Comparison of ENCODE assay signal across 2 cellular contexts in the genomic region with DNA sequence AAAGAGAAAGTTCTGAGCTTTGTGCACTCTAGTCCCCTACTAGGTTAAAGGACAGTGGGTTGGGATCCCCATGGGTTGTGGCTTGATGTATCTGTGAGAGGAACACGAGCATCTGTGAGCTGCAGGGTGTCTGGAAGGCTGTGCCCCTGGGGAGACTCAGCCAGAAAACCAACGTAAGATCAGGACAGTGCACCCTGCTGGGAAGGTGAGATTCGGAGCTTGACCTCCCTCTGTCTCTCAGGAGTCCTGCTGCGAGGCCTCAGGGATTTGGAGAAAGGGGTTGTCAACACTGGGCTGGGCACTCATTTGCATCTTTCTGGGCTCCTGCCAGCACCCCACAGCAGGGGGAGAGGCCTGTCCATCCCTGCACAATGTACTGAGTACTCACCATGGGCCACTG.
TF ChIP-seq lines count a peak whose summit lies in the region.

No MANE protein-coding gene starts in this region.

TF ChIP-seq in HEK293, 187 proteins besides CTCF, POLR2A, EP300 and RAD21:
- TF ChIP-seq, protein P1, sequence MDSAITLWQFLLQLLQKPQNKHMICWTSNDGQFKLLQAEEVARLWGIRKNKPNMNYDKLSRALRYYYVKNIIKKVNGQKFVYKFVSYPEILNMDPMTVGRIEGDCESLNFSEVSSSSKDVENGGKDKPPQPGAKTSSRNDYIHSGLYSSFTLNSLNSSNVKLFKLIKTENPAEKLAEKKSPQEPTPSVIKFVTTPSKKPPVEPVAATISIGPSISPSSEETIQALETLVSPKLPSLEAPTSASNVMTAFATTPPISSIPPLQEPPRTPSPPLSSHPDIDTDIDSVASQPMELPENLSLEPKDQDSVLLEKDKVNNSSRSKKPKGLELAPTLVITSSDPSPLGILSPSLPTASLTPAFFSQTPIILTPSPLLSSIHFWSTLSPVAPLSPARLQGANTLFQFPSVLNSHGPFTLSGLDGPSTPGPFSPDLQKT (IDR thresholded peaks at IDR 0.05; ENCODE audit: borderline replicate concordance, low read depth, low read length) = no peak
- TF ChIP-seq ZNF16 (tag by site-specific recombination; IDR thresholded peaks at IDR 0.05; ENCODE audit: low read depth) (no peak), ZNF548 (tag by site-specific recombination; IDR thresholded peaks at IDR 0.05) (no peak), ZBTB8A (tag by site-specific recombination; IDR thresholded peaks at IDR 0.05) (no peak), ZNF549 (tag by site-specific recombination; IDR thresholded peaks at IDR 0.05) (no peak), ZIC2 (tag by site-specific recombination; IDR thresholded peaks at IDR 0.05) (peak; percentile 92)
TF ChIP-seq in HEK293: peak in this region for 1.

TF ChIP-seq in WTC11, 78 proteins besides CTCF, POLR2A, EP300 and RAD21:
- TF ChIP-seq, protein P2, sequence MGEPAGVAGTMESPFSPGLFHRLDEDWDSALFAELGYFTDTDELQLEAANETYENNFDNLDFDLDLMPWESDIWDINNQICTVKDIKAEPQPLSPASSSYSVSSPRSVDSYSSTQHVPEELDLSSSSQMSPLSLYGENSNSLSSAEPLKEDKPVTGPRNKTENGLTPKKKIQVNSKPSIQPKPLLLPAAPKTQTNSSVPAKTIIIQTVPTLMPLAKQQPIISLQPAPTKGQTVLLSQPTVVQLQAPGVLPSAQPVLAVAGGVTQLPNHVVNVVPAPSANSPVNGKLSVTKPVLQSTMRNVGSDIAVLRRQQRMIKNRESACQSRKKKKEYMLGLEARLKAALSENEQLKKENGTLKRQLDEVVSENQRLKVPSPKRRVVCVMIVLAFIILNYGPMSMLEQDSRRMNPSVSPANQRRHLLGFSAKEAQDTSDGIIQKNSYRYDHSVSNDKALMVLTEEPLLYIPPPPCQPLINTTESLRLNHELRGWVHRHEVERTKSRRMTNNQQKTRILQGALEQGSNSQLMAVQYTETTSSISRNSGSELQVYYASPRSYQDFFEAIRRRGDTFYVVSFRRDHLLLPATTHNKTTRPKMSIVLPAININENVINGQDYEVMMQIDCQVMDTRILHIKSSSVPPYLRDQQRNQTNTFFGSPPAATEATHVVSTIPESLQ (CRISPR knock-in tag; IDR thresholded peaks at IDR 0.05) = no peak
- no peak for TF ChIP-seq ZNF138 (CRISPR knock-in tag; conservative IDR thresholded peaks at IDR 0.05)
- TF ChIP-seq ZNF423 (CRISPR knock-in tag; IDR thresholded peaks at IDR 0.05) = peak; percentile 96
